ENCODE assay signal across 8 cellular contexts in the genomic region with DNA sequence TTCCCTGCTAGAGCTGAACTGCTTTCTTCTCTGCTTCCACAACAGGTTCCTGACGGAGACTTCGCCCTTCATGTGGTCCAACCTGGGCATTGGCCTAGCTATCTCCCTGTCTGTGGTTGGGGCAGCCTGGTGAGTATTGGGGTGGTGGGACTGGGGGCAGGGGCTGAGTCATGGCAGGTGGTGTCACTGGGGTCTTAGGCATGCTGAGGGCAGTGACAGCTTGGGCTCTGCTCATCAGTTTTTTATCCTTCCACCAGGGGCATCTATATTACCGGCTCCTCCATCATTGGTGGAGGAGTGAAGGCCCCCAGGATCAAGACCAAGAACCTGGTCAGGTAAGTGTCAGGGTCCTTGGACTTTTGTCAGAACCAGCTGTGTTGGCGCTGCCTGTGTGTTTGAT. TPM values are rescaled to one million over a fixed set of nuclear protein-coding genes. Genes with fewer than 3 reads are reported as not detected.
A peak's percentile ranks its signal among the peaks of the same experiment; 100 is the strongest.
DNase-seq lines count a peak whose midpoint lies in the region; ATAC-seq, FAIRE-seq and TF ChIP-seq lines count a peak whose summit lies in the region.

No MANE protein-coding gene starts in this region.

- H3K4me3 Mint-ChIP-seq in T-helper 2 cell treated with Interferon-gamma antibody and Interleukin-4, amounts not matched to agents 5 μg/mL and 100 μg/mL, for 36 hours, result peak overlapping the region; percentile 88
- H3K4me3 Mint-ChIP-seq in activated T-helper 2 cell treated with anti-CD3 and anti-CD28 coated beads, Interferon-gamma antibody, Interleukin-2, Interleukin-4, amounts not matched to agents 10 μg/mL and 5 μg/mL and 100 μg/mL, durations not matched to agents 14 hours and 24 hours and 36 hours (ENCODE audit: low read depth), result peak overlapping the region; percentile 91
- H3K4me3 Mint-ChIP-seq in immature natural killer cell, result peak overlapping the region; percentile 87 to 98 (median 93)

- no peaks in the 10 kb centered on the region for H3K27me3 ChIP-seq in suprapubic skin

- no peak overlapping the region for H3K27ac ChIP-seq in suprapubic skin

- TF ChIP-seq POLR2A in suprapubic skin (IDR thresholded peaks at IDR 0.05), result no peak

- TF ChIP-seq EP300 in suprapubic skin (IDR thresholded peaks at IDR 0.05), result no peak

- H3K4me1 ChIP-seq in suprapubic skin, result peaks cover 63% of the 10 kb centered on the region

- peaks cover 39% of the 10 kb centered on the region for H3K4me1 Mint-ChIP-seq in T-helper 2 cell treated with Interferon-gamma antibody and Interleukin-4, amounts not matched to agents 5 μg/mL and 100 μg/mL, for 36 hours (ENCODE audit: low read depth)
- peaks cover 50% of the 10 kb centered on the region for H3K4me1 Mint-ChIP-seq in activated T-helper 2 cell treated with anti-CD3 and anti-CD28 coated beads, Interferon-gamma antibody, Interleukin-2, Interleukin-4, amounts not matched to agents 10 μg/mL and 5 μg/mL and 100 μg/mL, durations not matched to agents 14 hours and 24 hours and 36 hours (ENCODE audit: low read depth)
- peaks cover 50 to 62% of the 10 kb centered on the region in 2 donors for H3K4me1 Mint-ChIP-seq in immature natural killer cell

- H3K9me3 ChIP-seq in suprapubic skin, result no peaks in the 10 kb centered on the region

- ATAC-seq in esophagus mucosa, result no peak

- H3K27me3 Mint-ChIP-seq in T-helper 2 cell treated with Interferon-gamma antibody and Interleukin-4, amounts not matched to agents 5 μg/mL and 100 μg/mL, for 36 hours (ENCODE audit: low read depth), result no peaks in the 10 kb centered on the region
- no peaks in the 10 kb centered on the region for H3K27me3 Mint-ChIP-seq in activated T-helper 2 cell treated with anti-CD3 and anti-CD28 coated beads, Interferon-gamma antibody, Interleukin-2, Interleukin-4, amounts not matched to agents 10 μg/mL and 5 μg/mL and 100 μg/mL, durations not matched to agents 14 hours and 24 hours and 36 hours (ENCODE audit: low read depth)
- peaks cover 5% of the 10 kb centered on the region in 3 donors for H3K27me3 Mint-ChIP-seq in immature natural killer cell (ENCODE audit: low read depth in 3 of 3)

- peaks cover 24% of the 10 kb centered on the region for H3K36me3 ChIP-seq in suprapubic skin

- H3K4me3 ChIP-seq in suprapubic skin, result peak overlapping the region; percentile 90

- 77% methylated on average over 4 of the region's 4 CpGs for WGBS in suprapubic skin

- no peak for FAIRE-seq in urothelium cell line (lab: Jason Lieb, UNC)

- no peak for DNase-seq in T-helper 2 cell treated with Interferon-gamma antibody and Interleukin-4, amounts not matched to agents 5 μg/mL and 100 μg/mL, for 36 hours (ENCODE audit: low spot score)
- DNase-seq in T-helper 2 cell, result no peak
- no peak for DNase-seq in activated T-helper 2 cell treated with anti-CD3 and anti-CD28 coated beads, Interferon-gamma antibody, Interleukin-2, Interleukin-4, amounts not matched to agents 10 μg/mL and 5 μg/mL and 100 μg/mL, durations not matched to agents 14 hours and 24 hours and 36 hours (ENCODE audit: low spot score)
- DNase-seq in immature natural killer cell, result no peak
- DNase-seq in suprapubic skin (ENCODE audit: low spot score in 2 of 2), result no peak
- DNase-seq in NCI-H128 (lab: John Stamatoyannopoulos, UW; ENCODE audit: unreplicated experiment), result no peak
- DNase-seq in urothelium cell line (ENCODE audit: low spot score), result no peak

- peak overlapping the region; percentile 92 for H3K27ac Mint-ChIP-seq in T-helper 2 cell treated with Interferon-gamma antibody and Interleukin-4, amounts not matched to agents 5 μg/mL and 100 μg/mL, for 36 hours
- peak overlapping the region; percentile 46 for H3K27ac Mint-ChIP-seq in activated T-helper 2 cell treated with anti-CD3 and anti-CD28 coated beads, Interferon-gamma antibody, Interleukin-2, Interleukin-4, amounts not matched to agents 10 μg/mL and 5 μg/mL and 100 μg/mL, durations not matched to agents 14 hours and 24 hours and 36 hours
- H3K27ac Mint-ChIP-seq in immature natural killer cell, result peak overlapping the region in 5 of 6 donors; percentile 76 to 92 (median 81)

- H3K36me3 Mint-ChIP-seq in T-helper 2 cell treated with Interferon-gamma antibody and Interleukin-4, amounts not matched to agents 5 μg/mL and 100 μg/mL, for 36 hours (ENCODE audit: low read depth), result peaks cover 40% of the 10 kb centered on the region
- peaks cover 63% of the 10 kb centered on the region for H3K36me3 Mint-ChIP-seq in activated T-helper 2 cell treated with anti-CD3 and anti-CD28 coated beads, Interferon-gamma antibody, Interleukin-2, Interleukin-4, amounts not matched to agents 10 μg/mL and 5 μg/mL and 100 μg/mL, durations not matched to agents 14 hours and 24 hours and 36 hours (ENCODE audit: low read depth)
- H3K36me3 Mint-ChIP-seq in immature natural killer cell, result peaks cover 8 to 24% (median 10%) of the 10 kb centered on the region in 3 donors

- intact Hi-C loops in activated T-helper 2 cell treated with anti-CD3 and anti-CD28 coated beads, Interferon-gamma antibody, Interleukin-2, Interleukin-4, amounts not matched to agents 10 μg/mL and 5 μg/mL and 100 μg/mL, durations not matched to agents 14 hours and 24 hours and 36 hours (cut with micrococcal nuclease), result no loop called here

- H3K9me3 Mint-ChIP-seq in T-helper 2 cell treated with Interferon-gamma antibody and Interleukin-4, amounts not matched to agents 5 μg/mL and 100 μg/mL, for 36 hours, result no peaks in the 10 kb centered on the region
- no peaks in the 10 kb centered on the region for H3K9me3 Mint-ChIP-seq in activated T-helper 2 cell treated with anti-CD3 and anti-CD28 coated beads, Interferon-gamma antibody, Interleukin-2, Interleukin-4, amounts not matched to agents 10 μg/mL and 5 μg/mL and 100 μg/mL, durations not matched to agents 14 hours and 24 hours and 36 hours
- H3K9me3 Mint-ChIP-seq in immature natural killer cell, result peaks cover 0 to 1% (median 0%) of the 10 kb centered on the region in 6 donors

- no peak for TF ChIP-seq CTCF in suprapubic skin (IDR thresholded peaks at IDR 0.05)

RNA-seq across cellular contexts. Expression of a gene that starts 1.3 kb away (rescaled TPM):
- total RNA-seq in activated T-helper 2 cell treated with anti-CD3 and anti-CD28 coated beads, Interferon-gamma antibody, Interleukin-2, Interleukin-4, amounts not matched to agents 10 μg/mL and 5 μg/mL and 100 μg/mL, durations not matched to agents 14 hours and 24 hours and 36 hours, result 156 and 160 TPM in 2 replicates
- polyA plus RNA-seq in immature natural killer cell, result 100 to 1,000 TPM; 227 to 425 (median 395) TPM
- total RNA-seq in suprapubic skin, result 100 to 1,000 TPM in 3 of 4 donors, 10 to 100 TPM in 1; 95.2 to 193 (median 150) TPM
- 95.7 TPM for total RNA-seq in esophagus mucosa

RNA-seq across cellular contexts. Expression of a gene that starts 3.0 kb away (rescaled TPM):
- 53.9 and 57.7 TPM in 2 replicates for total RNA-seq in activated T-helper 2 cell treated with anti-CD3 and anti-CD28 coated beads, Interferon-gamma antibody, Interleukin-2, Interleukin-4, amounts not matched to agents 10 μg/mL and 5 μg/mL and 100 μg/mL, durations not matched to agents 14 hours and 24 hours and 36 hours
- polyA plus RNA-seq in immature natural killer cell, result 1 to 10 TPM in 1 of 3 donors, under 1 TPM in 2; 0.48 to 1.6 (median 0.59) TPM
- total RNA-seq in suprapubic skin (10 to 100 TPM; 21.4 to 51.4 (median 41.0) TPM), esophagus mucosa (40.1 TPM)

RNA-seq across cellular contexts. Expression of a gene that starts 6.2 kb away (rescaled TPM):
- 48.2 and 49.5 TPM in 2 replicates for total RNA-seq in activated T-helper 2 cell treated with anti-CD3 and anti-CD28 coated beads, Interferon-gamma antibody, Interleukin-2, Interleukin-4, amounts not matched to agents 10 μg/mL and 5 μg/mL and 100 μg/mL, durations not matched to agents 14 hours and 24 hours and 36 hours
- polyA plus RNA-seq in immature natural killer cell, result 10 to 100 TPM; 20.0 to 29.0 (median 21.4) TPM
- total RNA-seq in suprapubic skin (10 to 100 TPM; 27.8 to 64.4 (median 39.8) TPM), esophagus mucosa (18.3 TPM)

RNA-seq across cellular contexts. Expression of a gene that starts 15.4 kb away (rescaled TPM):
- total RNA-seq in activated T-helper 2 cell treated with anti-CD3 and anti-CD28 coated beads, Interferon-gamma antibody, Interleukin-2, Interleukin-4, amounts not matched to agents 10 μg/mL and 5 μg/mL and 100 μg/mL, durations not matched to agents 14 hours and 24 hours and 36 hours, result 2.1 and 2.3 TPM in 2 replicates
- polyA plus RNA-seq in immature natural killer cell, result 1 to 10 TPM in 2 of 3 donors, not detected in 1; 1.4 to 4.1 TPM
- total RNA-seq in suprapubic skin (1 to 10 TPM; 1.6 to 7.8 (median 3.7) TPM), esophagus mucosa (4.0 TPM)

RNA-seq across cellular contexts. Expression of a gene that starts 29.3 kb away (rescaled TPM):
- total RNA-seq in activated T-helper 2 cell treated with anti-CD3 and anti-CD28 coated beads, Interferon-gamma antibody, Interleukin-2, Interleukin-4, amounts not matched to agents 10 μg/mL and 5 μg/mL and 100 μg/mL, durations not matched to agents 14 hours and 24 hours and 36 hours, result 26.4 and 26.8 TPM in 2 replicates
- polyA plus RNA-seq in immature natural killer cell, result 10 to 100 TPM in 2 of 3 donors, 1 to 10 TPM in 1; 9.8 to 18.6 (median 10.3) TPM
- total RNA-seq in suprapubic skin, result 10 to 100 TPM; 30.8 to 41.0 (median 34.8) TPM
- 21.7 TPM for total RNA-seq in esophagus mucosa
